15 cellular contexts compared by ENCODE assay signal in genomic region chr6:14383393-14384174, GRCh38.
A peak's percentile ranks its signal among the peaks of the same experiment; 100 is the strongest.
DNase-seq lines count a peak whose midpoint lies in the region; ATAC-seq and TF ChIP-seq lines count a peak whose summit lies in the region.
"Had no signal": no experiment of that assay in that cellular context is flagged by ENCODE, and none has a peak within 500 bp of the region (broad histone marks: within the 10 kb centered on the region; RNA-seq: fewer than 3 reads in every experiment).

No MANE protein-coding gene starts in this region.

- peak overlapping the region; percentile 78 to 94 (median 85) for H3K27ac Mint-ChIP-seq in CD14-positive monocyte
- H3K27ac Mint-ChIP-seq: activated CD4-positive, alpha-beta T cell treated with anti-CD3 and anti-CD28 coated beads, Interleukin-2, amount 10 ng/mL, durations not matched to agents 24 days and 14 days; activated naive CD4-positive, alpha-beta T cell treated with anti-CD3 and anti-CD28 coated beads, Interleukin-2, amount 10 ng/mL, durations not matched to agents 7 days and 5 days; brain had no signal

- peaks cover 0 to 2% (median 0%) of the 10 kb centered on the region in 3 donors for H3K27me3 Mint-ChIP-seq in CD14-positive monocyte (ENCODE audit: low read depth in 3 of 3)
- H3K27me3 Mint-ChIP-seq: activated CD4-positive, alpha-beta T cell treated with anti-CD3 and anti-CD28 coated beads, Interleukin-2, amount 10 ng/mL, durations not matched to agents 24 days and 14 days; activated naive CD4-positive, alpha-beta T cell treated with anti-CD3 and anti-CD28 coated beads, Interleukin-2, amount 10 ng/mL, durations not matched to agents 7 days and 5 days had no signal

- DNase-seq in CD14-positive monocyte (ENCODE audit: low spot score) (peak; percentile 48), OCI-M1 (lab: John Stamatoyannopoulos, UW) (peak; percentile 57), left colon (no peak), esophagus squamous epithelium (lab: John Stamatoyannopoulos, UW) (no peak), RWPE1 (ENCODE audit: low spot score) (no peak)
- DNase-seq: activated CD4-positive, alpha-beta T cell treated with anti-CD3 and anti-CD28 coated beads, Interleukin-2, amount 10 ng/mL, durations not matched to agents 24 days and 14 days; activated naive CD4-positive, alpha-beta T cell treated with anti-CD3 and anti-CD28 coated beads, Interleukin-2, amount 10 ng/mL, durations not matched to agents 7 days and 5 days; activated T-cell treated with anti-CD3 and anti-CD28 coated beads for 4 hours; hippocampal formation; left ventricle myocardium inferior had no signal

- 79% methylated on average over 5 of the region's 5 CpGs for WGBS in HUES64
- WGBS in esophagus squamous epithelium, 2 donors, result 74 to 83% methylated on average over 5 of the region's 5 CpGs

- POLR2A ChIA-PET in RWPE1 (lab: Yijun Ruan, JAX; ENCODE audit: low non-redundant PET), result no interaction called here

- peaks cover 0 to 3% (median 0%) of the 10 kb centered on the region in 7 donors for H3K9me3 Mint-ChIP-seq in CD14-positive monocyte
- H3K9me3 Mint-ChIP-seq: activated naive CD4-positive, alpha-beta T cell treated with anti-CD3 and anti-CD28 coated beads, Interleukin-2, amount 10 ng/mL, durations not matched to agents 7 days and 5 days; brain had no signal

- ATAC-seq in left colon, result peak; percentile 83
- ATAC-seq in GM18858 (IDR thresholded peaks at IDR 0.05; ENCODE audit: unreplicated experiment), result no peak
- no peak for ATAC-seq in HG03159 (IDR thresholded peaks at IDR 0.05; ENCODE audit: unreplicated experiment)

- H3K9ac ChIP-seq in HUES64 (ENCODE audit: low read depth, low read length), result no peak overlapping the region

- TF ChIP-seq CTCF in CD14-positive monocyte (IDR thresholded peaks at IDR 0.05), result no peak
- no peak for TF ChIP-seq CTCF in esophagus squamous epithelium (IDR thresholded peaks at IDR 0.05)
- no peak for TF ChIP-seq CTCF in RWPE1 (conservative IDR thresholded peaks at IDR 0.05; ENCODE audit: low read depth)

- no peaks in the 10 kb centered on the region for H3K36me3 Mint-ChIP-seq in CD14-positive monocyte
- H3K36me3 Mint-ChIP-seq: activated naive CD4-positive, alpha-beta T cell treated with anti-CD3 and anti-CD28 coated beads, Interleukin-2, amount 10 ng/mL, durations not matched to agents 7 days and 5 days; brain had no signal

- peak overlapping the region; percentile 3; the same call in 1 of the 2 replicates for H3K27ac ChIP-seq in HUES64 (ENCODE audit: low read depth, low read length)
- peak overlapping the region in 2 of 4 donors; percentile 21 to 29 for H3K27ac ChIP-seq in esophagus squamous epithelium
- no peak overlapping the region for H3K27ac ChIP-seq in RWPE1
- H3K27ac ChIP-seq: left ventricle myocardium inferior, prostate gland had no signal

- H3K4me1 Mint-ChIP-seq in CD14-positive monocyte, result peaks cover 44% of the 10 kb centered on the region

- TF ChIP-seq POLR2A in esophagus squamous epithelium (IDR thresholded peaks at IDR 0.05), result no peak

- H3K36me3 ChIP-seq in HUES64 (ENCODE audit: insufficient read depth, low read length) (no peaks in the 10 kb centered on the region), esophagus squamous epithelium (no peaks in the 10 kb centered on the region)
- H3K36me3 ChIP-seq: left ventricle myocardium inferior, prostate gland had no signal

- H3K4me3 ChIP-seq in HUES64 (ENCODE audit: low read length) (no peak overlapping the region), esophagus squamous epithelium (no peak overlapping the region)
- H3K4me3 ChIP-seq: left ventricle myocardium inferior, prostate gland had no signal

- CTCF ChIA-PET in RWPE1 (lab: Yijun Ruan, JAX), result interaction anchor here (1.0 kb wide), 1 partner anchor 10 kb away, joined by 6 read pairs; no protein-coding TSS in a partner anchor

- H3K4me3 Mint-ChIP-seq in CD14-positive monocyte, result no peak overlapping the region
- H3K4me3 Mint-ChIP-seq: activated naive CD4-positive, alpha-beta T cell treated with anti-CD3 and anti-CD28 coated beads, Interleukin-2, amount 10 ng/mL, durations not matched to agents 7 days and 5 days; brain had no signal

- intact Hi-C loops in CD14-positive monocyte (cut with micrococcal nuclease), result no loop called here
- intact Hi-C loops in left colon (cut with DNase I, micrococcal nuclease), result no loop called here
- intact Hi-C loops in esophagus squamous epithelium (cut with DNase I), result no loop called here

- H3K27me3 ChIP-seq in HUES64 (ENCODE audit: insufficient read depth, low read length) (no peaks in the 10 kb centered on the region), esophagus squamous epithelium (no peaks in the 10 kb centered on the region)

- H3K9me3 ChIP-seq in HUES64 (ENCODE audit: insufficient read depth, low read depth, low read length) (peaks cover 2% of the 10 kb centered on the region; the same call in 1 of the 2 replicates), esophagus squamous epithelium (no peaks in the 10 kb centered on the region)
- H3K9me3 ChIP-seq: left ventricle myocardium inferior, prostate gland had no signal

- H3K4me1 ChIP-seq in HUES64 (ENCODE audit: insufficient read depth, low read length) (peaks cover 69% of the 10 kb centered on the region), esophagus squamous epithelium (peaks cover 0 to 13% (median 0%) of the 10 kb centered on the region in 3 donors)

Comparison
In these comparisons a context has a peak if more than half of its experiments do, and no peak if none do; other contexts are left out.
1. DNase-seq: peak in CD14-positive monocyte (single experiment) and OCI-M1 (single experiment); none in left colon (0 of 2), esophagus squamous epithelium (single experiment) and RWPE1 (single experiment).